In genomic region chr19:54136086-54136863, GRCh38 we compare ENCODE assay signal across 8 cellular contexts.
DNase-seq lines count a peak whose midpoint lies in the region; ATAC-seq and TF ChIP-seq lines count a peak whose summit lies in the region.

No MANE protein-coding gene starts in this region.

- H3K9ac ChIP-seq in NT2/D1 (ENCODE audit: insufficient read length, low read depth): peak overlapping the region; percentile 84

- no peaks in the 10 kb centered on the region for H3K27me3 ChIP-seq in NT2/D1 (ENCODE audit: insufficient read depth, insufficient read length)
- no peaks in the 10 kb centered on the region for H3K27me3 ChIP-seq in effector memory CD4-positive, alpha-beta T cell (replicated peaks; ENCODE audit: control insufficient read depth, insufficient read depth, low read length, poor library complexity, severe bottlenecking)

- H3K4me3 Mint-ChIP-seq in nephron progenitor cell: peak overlapping the region; percentile 92

- peaks cover 14% of the 10 kb centered on the region for H3K4me1 ChIP-seq in NT2/D1 (ENCODE audit: insufficient read depth, insufficient read length)
- peaks cover 33% of the 10 kb centered on the region for H3K4me1 ChIP-seq in effector memory CD4-positive, alpha-beta T cell (ENCODE audit: control insufficient read depth, insufficient read depth, low read length, poor library complexity, severe bottlenecking)

- peak; percentile 72 for DNase-seq in NCI-H748 (lab: John Stamatoyannopoulos, UW; ENCODE audit: unreplicated experiment)
- no peak for DNase-seq in NCI-H748 treated with DMSO at 0.1 percent for 48 hours (lab: John Stamatoyannopoulos, UW)
- no peak for DNase-seq in NT2/D1 (ENCODE audit: low read depth, low spot score)
- no peak for DNase-seq in effector memory CD4-positive, alpha-beta T cell
- DNase-seq in nephron progenitor cell: no peak
- DNase-seq in NCI-H1105 treated with DMSO at 0.1 percent for 48 hours (lab: John Stamatoyannopoulos, UW): no peak

- TF ChIP-seq CTCF in nephron progenitor cell (IDR thresholded peaks at IDR 0.05): no peak

- H3K36me3 Mint-ChIP-seq in nephron progenitor cell (ENCODE audit: low read depth): peaks cover 8% of the 10 kb centered on the region

- H3K4me1 Mint-ChIP-seq in nephron progenitor cell: peaks cover 46% of the 10 kb centered on the region

- peaks cover 3% of the 10 kb centered on the region for H3K27me3 Mint-ChIP-seq in nephron progenitor cell (ENCODE audit: low read depth, poor library complexity)

- peak overlapping the region; percentile 41 for H3K4me3 ChIP-seq in NT2/D1 (ENCODE audit: insufficient read length, low read depth)
- H3K4me3 ChIP-seq in effector memory CD4-positive, alpha-beta T cell (ENCODE audit: insufficient read depth, low read depth, low read length, poor library complexity, severe bottlenecking): peak overlapping the region; percentile 55

- peaks cover 41% of the 10 kb centered on the region for H3K36me3 ChIP-seq in NT2/D1 (ENCODE audit: insufficient read depth, insufficient read length, low read length)
- peaks cover 13% of the 10 kb centered on the region for H3K36me3 ChIP-seq in effector memory CD4-positive, alpha-beta T cell (ENCODE audit: control insufficient read depth, insufficient read depth, low read length)

- H3K27ac Mint-ChIP-seq in nephron progenitor cell: peak overlapping the region; percentile 98

- ATAC-seq in HG03354 (IDR thresholded peaks at IDR 0.05; ENCODE audit: poor library complexity, severe bottlenecking, unreplicated experiment): no peak
- no peak for ATAC-seq in HG02840 (IDR thresholded peaks at IDR 0.05; ENCODE audit: low FRiP score, unreplicated experiment)

- peaks cover 6% of the 10 kb centered on the region for H3K9me3 Mint-ChIP-seq in nephron progenitor cell

- peaks cover 7% of the 10 kb centered on the region; the same call in 1 of the 2 replicates for H3K9me3 ChIP-seq in NT2/D1 (ENCODE audit: insufficient read depth, low read length)
- H3K9me3 ChIP-seq in effector memory CD4-positive, alpha-beta T cell (ENCODE audit: control insufficient read depth, low read length): no peaks in the 10 kb centered on the region

- H3K27ac ChIP-seq in effector memory CD4-positive, alpha-beta T cell (ENCODE audit: insufficient read depth, low read length, poor library complexity, severe bottlenecking): peak overlapping the region; percentile 56
